19 cellular contexts compared by ENCODE assay signal in genomic region chr10:71927159-71927558, GRCh38. TPM values are rescaled to one million over a fixed set of nuclear protein-coding genes. Genes with fewer than 3 reads are reported as not detected.
"Had no signal": no experiment of that assay in that cellular context is flagged by ENCODE, and none has a peak within 500 bp of the region (broad histone marks: within the 10 kb centered on the region; RNA-seq: fewer than 3 reads in every experiment).

No MANE protein-coding gene starts in this region.

- ATAC-seq: T-cell had no signal

- H3K9ac ChIP-seq: SK-N-SH had no signal

- H3K27ac ChIP-seq: RWPE1 had no signal

- H3K4me2 ChIP-seq: SK-N-SH had no signal

- H3K9me3 ChIP-seq: SK-N-SH had no signal

- DNase-seq: KBM-7, MV-4-11, NCI-H1048, NCI-H1105, NCI-H1417, NCI-H1436 treated with DMSO at 0.1 percent for 48 hours, NCI-H1694, NCI-H187 treated with DMSO at 0.1 percent for 48 hours, NCI-H2029 treated with DMSO at 0.1 percent for 48 hours, NCI-H2227 treated with DMSO at 0.1 percent for 48 hours, NCI-H524, NCI-H526 treated with DMSO at 0.1 percent for 48 hours, NCI-H774, SHP77, SK-N-SH, SW 1271, T-cell had no signal

RNA-seq across cellular contexts. Expression of gene CHST3, which starts 37.0 kb away (rescaled TPM):
- polyA plus RNA-seq: IgD-negative memory B cell had no signal
